In the genomic region with DNA sequence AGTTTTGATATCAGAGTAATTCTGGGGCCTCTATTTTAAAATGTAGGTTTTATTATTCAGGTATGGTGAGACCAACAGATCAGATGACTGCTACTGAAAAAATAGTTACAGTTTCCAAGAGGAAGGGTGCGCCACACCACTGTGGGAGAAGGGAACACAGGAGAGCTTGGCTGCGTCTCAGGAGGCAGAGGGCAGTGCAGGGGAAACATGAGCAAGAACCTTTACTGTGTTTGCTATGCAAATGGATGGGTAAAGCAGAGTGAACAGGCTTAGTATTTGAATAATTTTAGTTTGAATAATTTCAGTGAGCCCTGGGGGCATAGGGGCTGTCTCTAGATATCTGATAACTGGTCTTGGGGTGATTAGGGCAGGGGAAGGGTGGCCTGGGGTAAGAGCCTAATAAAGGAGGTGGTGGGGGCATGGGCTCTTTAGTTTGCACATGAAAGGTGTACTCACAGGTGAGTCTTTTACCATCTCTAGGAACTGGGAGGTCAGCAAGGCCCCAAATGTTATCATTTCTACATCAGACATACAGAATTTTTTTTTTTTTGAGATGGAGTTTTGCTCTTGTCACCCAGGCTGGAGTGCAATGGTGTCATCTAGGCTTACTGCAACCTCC, we compare ENCODE assay signal across 17 cellular contexts.
DNase-seq lines count a peak whose midpoint lies in the region; ATAC-seq and TF ChIP-seq lines count a peak whose summit lies in the region.
"Had no signal": no experiment of that assay in that cellular context is flagged by ENCODE, and none has a peak within 500 bp of the region (broad histone marks: within the 10 kb centered on the region; RNA-seq: fewer than 3 reads in every experiment).

No MANE protein-coding gene starts in this region.

- no peaks in the 10 kb centered on the region for H3K9me3 ChIP-seq in gastrocnemius medialis
- H3K9me3 ChIP-seq: BLaER1 treated with 17β-estradiol and CSF1 and Interleukin-3, amounts not matched to agents 10 nM and 100 nM had no signal

- H3K36me3 ChIP-seq in gastrocnemius medialis: no peaks in the 10 kb centered on the region
- H3K36me3 ChIP-seq: BLaER1 treated with 17β-estradiol and CSF1 and Interleukin-3, amounts not matched to agents 10 nM and 100 nM had no signal

- in situ Hi-C loops in gastrocnemius medialis (cut with MboI; ENCODE audit: low sequenced_read_pairs in 4 of 4): no loop called here

- no peak for TF ChIP-seq CTCF in gastrocnemius medialis (IDR thresholded peaks at IDR 0.05 in 4 of 5, conservative IDR thresholded peaks at IDR 0.05 in 1 of 5)

- ATAC-seq in GM18861 (IDR thresholded peaks at IDR 0.05; ENCODE audit: unreplicated experiment): no peak
- no peak for ATAC-seq in gastrocnemius medialis
- ATAC-seq: activated CD4-positive, alpha-beta T cell treated with anti-CD3 and anti-CD28 coated beads for 36 hours; effector memory CD8-positive, alpha-beta T cell had no signal

- TF ChIP-seq POLR2A in gastrocnemius medialis (IDR thresholded peaks at IDR 0.05): no peak

- H3K4me3 ChIP-seq in gastrocnemius medialis: no peak overlapping the region
- H3K4me3 ChIP-seq: BLaER1 treated with 17β-estradiol and CSF1 and Interleukin-3, amounts not matched to agents 10 nM and 100 nM; lung had no signal

- H3K27me3 ChIP-seq in gastrocnemius medialis: no peaks in the 10 kb centered on the region
- H3K27me3 ChIP-seq: BLaER1 treated with 17β-estradiol and CSF1 and Interleukin-3, amounts not matched to agents 10 nM and 100 nM had no signal

- DNase-seq in DMS153 (lab: John Stamatoyannopoulos, UW): peak; percentile 52
- peak; percentile 23 for DNase-seq in HT-29 (ENCODE audit: low spot score)
- peak; percentile 97 to 99 for DNase-seq in NCI-H526 (lab: John Stamatoyannopoulos, UW)
- DNase-seq in iPS-NIHi7 (ENCODE audit: extremely low spot score): peak; percentile 29
- DNase-seq in NCI-H82 (lab: John Stamatoyannopoulos, UW): no peak
- DNase-seq in GDM1 (lab: John Stamatoyannopoulos, UW): no peak
- DNase-seq in gastrocnemius medialis: no peak
- DNase-seq: activated CD4-positive, alpha-beta T cell treated with anti-CD3 and anti-CD28 coated beads for 36 hours; activated naive CD8-positive, alpha-beta T cell treated with anti-CD3 and anti-CD28 coated beads for 36 hours; activated T-cell treated with anti-CD3 and anti-CD28 coated beads, Interleukin-2, amount 50 U/mL, for 1 hour; effector memory CD8-positive, alpha-beta T cell; Kasumi-1; NCI-H524 treated with DMSO at 0.1 percent for 48 hours had no signal

- no peaks in the 10 kb centered on the region for H3K4me1 ChIP-seq in gastrocnemius medialis
- H3K4me1 ChIP-seq: BLaER1 treated with 17β-estradiol and CSF1 and Interleukin-3, amounts not matched to agents 10 nM and 100 nM had no signal

- intact Hi-C loops in gastrocnemius medialis (cut with DNase I; ENCODE audit: low total_unique reads): no loop called here

- H3K27ac ChIP-seq in gastrocnemius medialis: no peak overlapping the region
- H3K27ac ChIP-seq: BLaER1 treated with 17β-estradiol and CSF1 and Interleukin-3, amounts not matched to agents 10 nM and 100 nM; HL-60 had no signal

Comparison
In these comparisons a context has a peak if more than half of its experiments do, and no peak if none do; other contexts are left out.
1. DNase-seq: peak in DMS153 (single experiment), HT-29 (single experiment), NCI-H526 (2 of 2) and iPS-NIHi7 (single experiment); none in NCI-H82 (single experiment), GDM1 (single experiment) and gastrocnemius medialis (0 of 2).